In the genomic region with DNA sequence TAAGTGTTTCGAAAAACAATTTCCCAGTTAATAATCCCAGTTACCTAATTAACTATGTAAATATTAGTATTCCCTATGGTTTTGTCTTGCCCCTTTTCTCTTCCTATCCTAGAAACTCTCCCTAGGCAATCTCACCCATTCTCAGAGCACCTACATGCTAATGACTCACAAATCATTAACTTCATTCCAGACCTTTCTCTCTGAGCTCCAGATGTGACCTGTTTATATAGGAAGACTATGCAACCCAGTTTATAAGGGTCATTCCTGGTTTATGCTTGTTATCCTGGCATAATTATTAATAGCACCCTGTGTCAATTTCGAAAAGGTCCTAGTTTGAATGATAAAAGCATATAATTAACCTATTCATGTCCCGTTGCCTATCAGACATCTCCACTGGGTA, we compare ENCODE assay signal across 19 cellular contexts. TPM values are rescaled to one million over a fixed set of nuclear protein-coding genes. Genes with fewer than 3 reads are reported as not detected.
DNase-seq lines count a peak whose midpoint lies in the region; ATAC-seq and FAIRE-seq lines count a peak whose summit lies in the region.
"Had no signal": no experiment of that assay in that cellular context is flagged by ENCODE, and none has a peak within 500 bp of the region (broad histone marks: within the 10 kb centered on the region; RNA-seq: fewer than 3 reads in every experiment).

No MANE protein-coding gene starts in this region.

- no peaks in the 10 kb centered on the region for H3K27me3 Mint-ChIP-seq in naive thymus-derived CD4-positive, alpha-beta T cell
- no peaks in the 10 kb centered on the region for H3K27me3 Mint-ChIP-seq in activated CD4-positive, alpha-beta T cell treated with anti-CD3 and anti-CD28 coated beads, Interleukin-2, amount 10 ng/mL, durations not matched to agents 7 days and 5 days

- H3K9me3 ChIP-seq in SJCRH30 (replicated peaks) (no peaks in the 10 kb centered on the region), small intestine (ENCODE audit: control insufficient read depth, low read depth) (no peaks in the 10 kb centered on the region)
- no peaks in the 10 kb centered on the region for H3K9me3 ChIP-seq in naive thymus-derived CD4-positive, alpha-beta T cell (ENCODE audit: control insufficient read depth in 2 of 3, low read length in 3 of 3)
- H3K9me3 ChIP-seq: BLaER1 had no signal

- intact Hi-C loops in naive thymus-derived CD4-positive, alpha-beta T cell (cut with micrococcal nuclease) = no loop called here

- POLR2A ChIA-PET in naive thymus-derived CD4-positive, alpha-beta T cell (lab: Charles Lee) = interaction anchor here (1.1 to 8.6 kb wide), 4 partner anchors 15 to 81 kb away, joined by 4 to 244 read pairs (median 48); partner anchors contain the start of gene SERTAD2
- POLR2A ChIA-PET in activated CD4-positive, alpha-beta T cell treated with anti-CD3 and anti-CD28 coated beads, Interleukin-2, amount 10 ng/mL, durations not matched to agents 7 days and 5 days (lab: Charles Lee) = interaction anchor here (0.5 kb wide), 1 partner anchor 15 kb away, joined by 4 read pairs; no protein-coding TSS in a partner anchor

- peaks cover 0 to 27% (median 0%) of the 10 kb centered on the region in 5 donors for H3K36me3 Mint-ChIP-seq in naive thymus-derived CD4-positive, alpha-beta T cell
- peaks cover 3% of the 10 kb centered on the region for H3K36me3 Mint-ChIP-seq in activated CD4-positive, alpha-beta T cell treated with anti-CD3 and anti-CD28 coated beads, Interleukin-2, amount 10 ng/mL, durations not matched to agents 7 days and 5 days (ENCODE audit: low read depth)

- peak; percentile 48 for DNase-seq in DMS53 (lab: John Stamatoyannopoulos, UW)
- DNase-seq in DMS53 treated with DMSO at 0.1 percent for 48 hours (lab: John Stamatoyannopoulos, UW; ENCODE audit: unreplicated experiment) = no peak
- DNase-seq in SJCRH30 = no peak
- DNase-seq in naive thymus-derived CD4-positive, alpha-beta T cell = no peak
- DNase-seq in kidney glomerular epithelial cell (lab: John Stamatoyannopoulos, UW) = no peak
- DNase-seq in activated effector memory CD4-positive, alpha-beta T cell treated with Interleukin-2 at 50 U/mL for 16 hours = no peak
- no peak for DNase-seq in activated CD4-positive, alpha-beta T cell treated with anti-CD3 and anti-CD28 coated beads, Interleukin-2, amount 10 ng/mL, durations not matched to agents 7 days and 5 days
- DNase-seq in small intestine = no peak
- DNase-seq: Calu3, DMS 273 treated with DMSO at 0.1 percent for 48 hours, DMS79 treated with DMSO at 0.1 percent for 48 hours, EL, H7 had no signal

- H3K9me3 Mint-ChIP-seq in naive thymus-derived CD4-positive, alpha-beta T cell = peaks cover 0 to 3% (median 0%) of the 10 kb centered on the region in 11 donors
- no peaks in the 10 kb centered on the region for H3K9me3 Mint-ChIP-seq in activated CD4-positive, alpha-beta T cell treated with anti-CD3 and anti-CD28 coated beads, Interleukin-2, amount 10 ng/mL, durations not matched to agents 7 days and 5 days
- H3K9me3 Mint-ChIP-seq: GM23338 had no signal

- H3K27ac ChIP-seq in SJCRH30 (peak overlapping the region; percentile 66), small intestine (ENCODE audit: low read depth in 1 of 2, low read length in 1 of 2) (no peak overlapping the region)
- H3K27ac ChIP-seq in naive thymus-derived CD4-positive, alpha-beta T cell (ENCODE audit: low read depth, low read length) = peak overlapping the region; percentile 58
- H3K27ac ChIP-seq: 22Rv1, BLaER1, HL-60 had no signal

- H3K4me3 ChIP-seq in SJCRH30 = no peak overlapping the region
- H3K4me3 ChIP-seq in naive thymus-derived CD4-positive, alpha-beta T cell (ENCODE audit: low read length) = no peak overlapping the region
- H3K4me3 ChIP-seq in small intestine (ENCODE audit: low read depth in 1 of 2, low read length in 2 of 2) = no peak overlapping the region
- H3K4me3 ChIP-seq: BLaER1, GM23338, K562 had no signal

- H3K27me3 ChIP-seq in SJCRH30 = no peaks in the 10 kb centered on the region
- no peaks in the 10 kb centered on the region for H3K27me3 ChIP-seq in naive thymus-derived CD4-positive, alpha-beta T cell (ENCODE audit: control insufficient read depth in 2 of 2, insufficient read depth in 2 of 2, low read length in 2 of 2)
- no peaks in the 10 kb centered on the region for H3K27me3 ChIP-seq in small intestine (ENCODE audit: control insufficient read depth in 2 of 2, insufficient read depth in 2 of 2, low read length in 2 of 2)
- H3K27me3 ChIP-seq: BLaER1 had no signal

- CTCF ChIA-PET in naive thymus-derived CD4-positive, alpha-beta T cell (lab: Charles Lee) = interaction anchor here (0.7 kb wide), 1 partner anchor 15 kb away, joined by 3 read pairs; the partner anchor contains the start of gene SERTAD2
- CTCF ChIA-PET in activated CD4-positive, alpha-beta T cell treated with anti-CD3 and anti-CD28 coated beads, Interleukin-2, amount 10 ng/mL, durations not matched to agents 7 days and 5 days (lab: Charles Lee) = interaction anchor here (1.5 to 2.0 kb wide), 2 partner anchors 11 to 15 kb away, joined by 5 to 6 read pairs; partner anchors contain the start of gene SERTAD2

- H3K4me3 Mint-ChIP-seq in naive thymus-derived CD4-positive, alpha-beta T cell = no peak overlapping the region
- no peak overlapping the region for H3K4me3 Mint-ChIP-seq in activated CD4-positive, alpha-beta T cell treated with anti-CD3 and anti-CD28 coated beads, Interleukin-2, amount 10 ng/mL, durations not matched to agents 7 days and 5 days
- H3K4me3 Mint-ChIP-seq: GM23338 had no signal

- 43 to 69% (median 59%) methylated on average over 3 of the region's 3 CpGs for WGBS in small intestine, 3 donors

- H3K4me1 Mint-ChIP-seq in naive thymus-derived CD4-positive, alpha-beta T cell = peaks cover 21 to 48% (median 31%) of the 10 kb centered on the region in 7 donors
- H3K4me1 Mint-ChIP-seq in activated CD4-positive, alpha-beta T cell treated with anti-CD3 and anti-CD28 coated beads, Interleukin-2, amount 10 ng/mL, durations not matched to agents 7 days and 5 days = peaks cover 37% of the 10 kb centered on the region

- H3K36me3 ChIP-seq in SJCRH30 (no peaks in the 10 kb centered on the region), small intestine (ENCODE audit: control insufficient read depth in 2 of 2, insufficient read depth in 2 of 2, low read length in 2 of 2) (no peaks in the 10 kb centered on the region)
- no peaks in the 10 kb centered on the region for H3K36me3 ChIP-seq in naive thymus-derived CD4-positive, alpha-beta T cell (ENCODE audit: control insufficient read depth in 2 of 3, insufficient read depth in 3 of 3, low read length in 3 of 3)
- H3K36me3 ChIP-seq: BLaER1 had no signal

- ATAC-seq in naive thymus-derived CD4-positive, alpha-beta T cell = no peak
- ATAC-seq: GM23338, K562 had no signal

- no peak for FAIRE-seq in small intestine (lab: Jason Lieb, UNC)
- FAIRE-seq: G401.6, K562 had no signal

- peaks cover 37% of the 10 kb centered on the region for H3K4me1 ChIP-seq in SJCRH30
- H3K4me1 ChIP-seq in naive thymus-derived CD4-positive, alpha-beta T cell (ENCODE audit: control insufficient read depth in 2 of 2, insufficient read depth in 2 of 2, low read length in 2 of 2) = peaks cover 15 to 50% of the 10 kb centered on the region in 2 donors
- H3K4me1 ChIP-seq in small intestine (ENCODE audit: control insufficient read depth in 2 of 2, insufficient read depth in 1 of 2, low read depth in 1 of 2, low read length in 1 of 2) = no peaks in the 10 kb centered on the region

- H3K27ac Mint-ChIP-seq in naive thymus-derived CD4-positive, alpha-beta T cell = no peak overlapping the region
- no peak overlapping the region for H3K27ac Mint-ChIP-seq in activated CD4-positive, alpha-beta T cell treated with anti-CD3 and anti-CD28 coated beads, Interleukin-2, amount 10 ng/mL, durations not matched to agents 7 days and 5 days
- H3K27ac Mint-ChIP-seq: GM23338 had no signal

RNA-seq across cellular contexts. Expression of gene SERTAD2, which starts 14.8 kb away (rescaled TPM):
- total RNA-seq in SJCRH30 (2014; rRNA removed; shearing (Covaris generic)) = 30.9 and 34.7 TPM in 2 replicates
- 10 to 100 TPM; 34.3 to 43.8 (median 40.1) TPM for total RNA-seq in naive thymus-derived CD4-positive, alpha-beta T cell
- polyA plus RNA-seq in naive thymus-derived CD4-positive, alpha-beta T cell = 1 to 10 TPM; 5.2 to 6.9 TPM
- total RNA-seq in activated CD4-positive, alpha-beta T cell treated with anti-CD3 and anti-CD28 coated beads, Interleukin-2, amount 10 ng/mL, durations not matched to agents 7 days and 5 days = 10 to 100 TPM; 16.9 to 18.7 TPM
- polyA plus RNA-seq in small intestine = 1 to 10 TPM; 2.7 to 7.8 (median 3.8) TPM

Comparison
In these comparisons a context has a peak if more than half of its experiments do, and no peak if none do; other contexts are left out.
1. H3K27ac ChIP-seq: peak in SJCRH30 (single experiment) and naive thymus-derived CD4-positive, alpha-beta T cell (single experiment); none in small intestine (0 of 2).